ENCODE assay signal across 14 cellular contexts in the genomic region with DNA sequence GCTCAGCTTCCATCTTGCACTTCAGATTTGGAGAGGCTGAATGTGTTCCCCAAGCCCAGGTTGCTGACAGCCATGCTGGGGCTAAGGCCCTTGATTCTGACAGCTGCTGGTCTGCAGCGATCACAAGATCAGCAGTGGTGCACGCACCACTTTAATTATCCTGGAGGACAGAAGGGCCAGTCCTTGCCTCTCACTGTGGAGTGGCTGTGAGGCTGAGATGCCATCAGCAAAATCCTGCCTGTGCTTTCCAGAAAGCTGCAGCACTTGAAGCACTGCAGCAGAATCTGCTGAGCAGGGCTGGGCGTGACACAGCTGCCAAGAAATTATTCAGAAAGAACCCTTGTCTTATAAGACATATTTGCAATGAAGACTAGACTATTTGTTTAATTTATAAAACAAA.
"Had no signal": no experiment of that assay in that cellular context is flagged by ENCODE, and none has a peak within 500 bp of the region (broad histone marks: within the 10 kb centered on the region; RNA-seq: fewer than 3 reads in every experiment).

No MANE protein-coding gene starts in this region.

- H3K9me3 Mint-ChIP-seq: activated naive CD8-positive, alpha-beta T cell treated with anti-CD3 and anti-CD28 coated beads for 36 hours; central memory CD8-positive, alpha-beta T cell; nephron; stimulated activated effector memory CD8-positive, alpha-beta T cell treated with anti-CD3 and anti-CD28 coated beads, Interleukin-12 subunit alpha, Interleukin-12 subunit beta, amount 100 ng/mL, for 72 hours had no signal

- H3K27ac ChIP-seq: stomach had no signal

- H3K27me3 ChIP-seq: sigmoid colon, stomach had no signal

- DNase-seq: activated CD4-positive, alpha-beta T cell treated with anti-CD3 and anti-CD28 coated beads, Interleukin-2, amount 50 U/mL, for 4 hours; activated CD8-positive, alpha-beta memory T cell treated with anti-CD3 and anti-CD28 coated beads, Interleukin-2, amount 10 ng/mL, durations not matched to agents 7 days and 5 days; activated naive CD8-positive, alpha-beta T cell treated with anti-CD3 and anti-CD28 coated beads for 36 hours; amniotic stem cell; effector CD8-positive, alpha-beta T cell; sigmoid colon; stimulated activated CD4-positive, alpha-beta T cell treated with anti-CD3 and anti-CD28 coated beads, Interleukin-4, amount 100 ng/mL, for 24 hours; stomach; T-helper 2 cell had no signal

- H3K4me3 ChIP-seq: lung, sigmoid colon, stomach had no signal

- H3K9me3 ChIP-seq: sigmoid colon, stomach had no signal

- ATAC-seq: activated CD8-positive, alpha-beta memory T cell treated with anti-CD3 and anti-CD28 coated beads, Interleukin-2, amount 10 ng/mL, durations not matched to agents 7 days and 5 days; esophagus mucosa; stimulated activated effector memory CD8-positive, alpha-beta T cell treated with anti-CD3 and anti-CD28 coated beads, Interleukin-12 subunit alpha, Interleukin-12 subunit beta, amount 100 ng/mL, for 72 hours had no signal

- H3K27ac Mint-ChIP-seq: activated CD8-positive, alpha-beta memory T cell treated with anti-CD3 and anti-CD28 coated beads, Interleukin-2, amount 10 ng/mL, durations not matched to agents 7 days and 5 days; activated naive CD8-positive, alpha-beta T cell treated with anti-CD3 and anti-CD28 coated beads for 36 hours; stimulated activated effector memory CD8-positive, alpha-beta T cell treated with anti-CD3 and anti-CD28 coated beads, Interleukin-12 subunit alpha, Interleukin-12 subunit beta, amount 100 ng/mL, for 72 hours had no signal

- H3K4me3 Mint-ChIP-seq: activated CD8-positive, alpha-beta memory T cell treated with anti-CD3 and anti-CD28 coated beads, Interleukin-2, amount 10 ng/mL, durations not matched to agents 7 days and 5 days; activated naive CD8-positive, alpha-beta T cell treated with anti-CD3 and anti-CD28 coated beads for 36 hours; central memory CD8-positive, alpha-beta T cell; nephron; stimulated activated effector memory CD8-positive, alpha-beta T cell treated with anti-CD3 and anti-CD28 coated beads, Interleukin-12 subunit alpha, Interleukin-12 subunit beta, amount 100 ng/mL, for 72 hours had no signal

- H3K27me3 Mint-ChIP-seq: activated CD8-positive, alpha-beta memory T cell treated with anti-CD3 and anti-CD28 coated beads, Interleukin-2, amount 10 ng/mL, durations not matched to agents 7 days and 5 days; activated naive CD8-positive, alpha-beta T cell treated with anti-CD3 and anti-CD28 coated beads for 36 hours; central memory CD8-positive, alpha-beta T cell had no signal
